Comparison of ENCODE assay signal across 9 cellular contexts in genomic region chr3:129282727-129283327, GRCh38. TPM values are rescaled to one million over a fixed set of nuclear protein-coding genes. Genes with fewer than 3 reads are reported as not detected.
A peak's percentile ranks its signal among the peaks of the same experiment; 100 is the strongest.
DNase-seq lines count a peak whose midpoint lies in the region; ATAC-seq, FAIRE-seq and TF ChIP-seq lines count a peak whose summit lies in the region.
"Had no signal": no experiment of that assay in that cellular context is flagged by ENCODE, and none has a peak within 500 bp of the region (broad histone marks: within the 10 kb centered on the region; RNA-seq: fewer than 3 reads in every experiment).

No MANE protein-coding gene starts in this region.

- peak; percentile 36 to 45 for ATAC-seq in activated T-cell treated with anti-CD3 and anti-CD28 coated beads, Interleukin-2, amount 50 U/mL, for 4 hours
- peak; percentile 63 for ATAC-seq in HG03025 (IDR thresholded peaks at IDR 0.05; ENCODE audit: low FRiP score, unreplicated experiment)

- H3K23ac ChIP-seq in mesenchymal stem cell (ENCODE audit: low read length in 2 of 2), result no peak overlapping the region

- H3K9ac ChIP-seq in mesenchymal stem cell (ENCODE audit: low read length), result peak overlapping the region; percentile 61
- H3K9ac ChIP-seq in kidney (ENCODE audit: low read length in 2 of 2), result no peak overlapping the region

- no peak overlapping the region for H3K4ac ChIP-seq in mesenchymal stem cell (ENCODE audit: low read depth in 1 of 2, low read length in 2 of 2)

- intact Hi-C loops in kidney (cut with DNase I), result no loop called here

- no peak for DNase-seq in activated T-cell treated with anti-CD3 and anti-CD28 coated beads, Interleukin-2, amount 50 U/mL, for 4 hours
- no peak for DNase-seq in activated T-cell treated with anti-CD3 and anti-CD28 coated beads for 4 hours
- peak; percentile 34 for DNase-seq in SIG-M5 (lab: John Stamatoyannopoulos, UW)
- no peak for DNase-seq in mesenchymal stem cell
- DNase-seq in BE2C, result no peak
- DNase-seq in mucosa of gallbladder (ENCODE audit: low spot score), result no peak
- DNase-seq in kidney, result no peak

- H4K91ac ChIP-seq in mesenchymal stem cell (ENCODE audit: low read length), result no peak overlapping the region

- H2BK12ac ChIP-seq in mesenchymal stem cell (ENCODE audit: low read length in 2 of 2), result no peak overlapping the region

- no peak overlapping the region for H2AFZ ChIP-seq in mesenchymal stem cell (ENCODE audit: low read depth, low read length)

- H3K4me3 Mint-ChIP-seq in activated T-cell treated with anti-CD3 and anti-CD28 coated beads, Interleukin-2, amount 50 U/mL, for 4 hours, result peak overlapping the region; percentile 54

- H3K9me3 ChIP-seq in mesenchymal stem cell (ENCODE audit: control insufficient read depth, low read length) (no peaks in the 10 kb centered on the region), BE2C (no peaks in the 10 kb centered on the region), kidney (ENCODE audit: control insufficient read depth in 1 of 2, low read length in 2 of 2) (no peaks in the 10 kb centered on the region)

- peaks cover 22% of the 10 kb centered on the region for H3K79me1 ChIP-seq in mesenchymal stem cell (replicated peaks; ENCODE audit: low read length, poor library complexity, severe bottlenecking)

- no peak overlapping the region for H2AK5ac ChIP-seq in mesenchymal stem cell (ENCODE audit: low read length, severe bottlenecking)

- no peaks in the 10 kb centered on the region for H3K27me3 ChIP-seq in mesenchymal stem cell (ENCODE audit: control insufficient read depth in 1 of 2, insufficient read depth in 1 of 2, low read length in 2 of 2)
- H3K27me3 ChIP-seq in BE2C, result no peaks in the 10 kb centered on the region

- H3K4me2 ChIP-seq in mesenchymal stem cell (ENCODE audit: low read length, poor library complexity, severe bottlenecking), result no peak overlapping the region

- H3K9me3 Mint-ChIP-seq in activated T-cell treated with anti-CD3 and anti-CD28 coated beads, Interleukin-2, amount 50 U/mL, for 4 hours, result no peaks in the 10 kb centered on the region

- H3K14ac ChIP-seq in mesenchymal stem cell (ENCODE audit: low read length in 2 of 2), result no peak overlapping the region

- 81% methylated on average over 2 of the region's 6 CpGs for WGBS in mesenchymal stem cell

- H3K4me3 ChIP-seq in mesenchymal stem cell (ENCODE audit: insufficient read depth in 1 of 2, low read depth in 1 of 2, low read length in 2 of 2) (peak overlapping the region in 1 of 2 experiments; percentile 48), BE2C (ENCODE audit: low read depth, low read length) (no peak overlapping the region), kidney (ENCODE audit: low read length in 2 of 2) (no peak overlapping the region)

- H2BK5ac ChIP-seq in mesenchymal stem cell (ENCODE audit: low read depth, low read length, poor library complexity, severe bottlenecking), result no peak overlapping the region

- TF ChIP-seq CTCF in BE2C (IDR thresholded peaks at IDR 0.05; ENCODE audit: low read depth, low read length), result no peak
- TF ChIP-seq CTCF in kidney (IDR thresholded peaks at IDR 0.05; ENCODE audit: borderline replicate concordance, extremely low read depth, insufficient read depth), result no peak

- peaks cover 12% of the 10 kb centered on the region for H3K36me3 Mint-ChIP-seq in activated T-cell treated with anti-CD3 and anti-CD28 coated beads, Interleukin-2, amount 50 U/mL, for 4 hours (ENCODE audit: insufficient read depth)

- peaks cover 49% of the 10 kb centered on the region for H3K4me1 Mint-ChIP-seq in activated T-cell treated with anti-CD3 and anti-CD28 coated beads, Interleukin-2, amount 50 U/mL, for 4 hours (ENCODE audit: low read depth)

- H2BK15ac ChIP-seq in mesenchymal stem cell (ENCODE audit: low read depth, poor library complexity, severe bottlenecking), result no peak overlapping the region

- H3K27me3 Mint-ChIP-seq in activated T-cell treated with anti-CD3 and anti-CD28 coated beads, Interleukin-2, amount 50 U/mL, for 4 hours (ENCODE audit: low read depth), result no peaks in the 10 kb centered on the region

- FAIRE-seq in kidney (lab: Jason Lieb, UNC), result no peak

- no peak overlapping the region for H4K8ac ChIP-seq in mesenchymal stem cell (ENCODE audit: low read length)

- H3K4me1 ChIP-seq in mesenchymal stem cell (ENCODE audit: control insufficient read depth, insufficient read depth, low read depth, low read length) (peaks cover 2% of the 10 kb centered on the region), BE2C (peaks cover 6% of the 10 kb centered on the region), kidney (ENCODE audit: control insufficient read depth in 1 of 2, insufficient read depth in 1 of 2, low read depth in 1 of 2, low read length in 2 of 2) (peaks cover 5 to 6% of the 10 kb centered on the region in 2 donors)

- no peak overlapping the region for H2BK120ac ChIP-seq in mesenchymal stem cell (ENCODE audit: low read depth, low read length)

- no peak overlapping the region for H3K18ac ChIP-seq in mesenchymal stem cell (ENCODE audit: low read depth in 1 of 2, low read length in 2 of 2)

- H3K27ac ChIP-seq in mesenchymal stem cell (ENCODE audit: low read length, poor library complexity, severe bottlenecking) (no peak overlapping the region), kidney (ENCODE audit: low read depth in 2 of 2, low read length in 2 of 2) (no peak overlapping the region)
- H3K27ac ChIP-seq: C4-2B had no signal

- H3K36me3 ChIP-seq in mesenchymal stem cell (ENCODE audit: control insufficient read depth in 1 of 2, insufficient read depth in 2 of 2, low read depth in 1 of 2, low read length in 2 of 2) (peaks cover 2 to 10% of the 10 kb centered on the region in 2 experiments), BE2C (0 out of 2 replicates have a peak, but pooled peaks cover 1% of the 10 kb centered on the region), kidney (ENCODE audit: control insufficient read depth in 1 of 2, insufficient read depth in 2 of 2, low read length in 2 of 2) (peaks cover 2 to 5% of the 10 kb centered on the region in 2 donors)

RNA-seq across cellular contexts. Expression of gene HMCES, which starts 4.2 kb away (rescaled TPM):
- total RNA-seq in activated T-cell treated with anti-CD3 and anti-CD28 coated beads, Interleukin-2, amount 50 U/mL, for 4 hours, result 10 to 100 TPM; 62.3 to 74.9 (median 68.6) TPM
- 13.3 TPM for polyA plus RNA-seq in mesenchymal stem cell (2013, experiment 1 of 2)
- polyA plus RNA-seq in mesenchymal stem cell (2013, experiment 2 of 2), result 13.8 TPM
- 58.8 TPM for polyA plus RNA-seq in BE2C (2012; ENCODE audit: insufficient read depth, insufficient read length, low read depth)
- total RNA-seq in mucosa of gallbladder (44.3 TPM), kidney (40.1 TPM)
- 37.4 TPM for polyA plus RNA-seq in kidney (ENCODE audit: insufficient read depth, low read depth, low replicate concordance)

RNA-seq across cellular contexts. Expression of gene COPG1, which starts 33.4 kb away (rescaled TPM):
- total RNA-seq in activated T-cell treated with anti-CD3 and anti-CD28 coated beads, Interleukin-2, amount 50 U/mL, for 4 hours, result 100 to 1,000 TPM; 144 to 163 (median 151) TPM
- polyA plus RNA-seq in mesenchymal stem cell (2013, experiment 1 of 2), result 116 TPM
- 110 TPM for polyA plus RNA-seq in mesenchymal stem cell (2013, experiment 2 of 2)
- polyA plus RNA-seq in BE2C (2012; ENCODE audit: insufficient read depth, insufficient read length, low read depth), result 137 TPM
- total RNA-seq in mucosa of gallbladder (216 TPM), kidney (173 TPM)
- 107 TPM for polyA plus RNA-seq in kidney (ENCODE audit: insufficient read depth, low read depth, low replicate concordance)
